ENCODE assay signal across 17 cellular contexts in the genomic region with DNA sequence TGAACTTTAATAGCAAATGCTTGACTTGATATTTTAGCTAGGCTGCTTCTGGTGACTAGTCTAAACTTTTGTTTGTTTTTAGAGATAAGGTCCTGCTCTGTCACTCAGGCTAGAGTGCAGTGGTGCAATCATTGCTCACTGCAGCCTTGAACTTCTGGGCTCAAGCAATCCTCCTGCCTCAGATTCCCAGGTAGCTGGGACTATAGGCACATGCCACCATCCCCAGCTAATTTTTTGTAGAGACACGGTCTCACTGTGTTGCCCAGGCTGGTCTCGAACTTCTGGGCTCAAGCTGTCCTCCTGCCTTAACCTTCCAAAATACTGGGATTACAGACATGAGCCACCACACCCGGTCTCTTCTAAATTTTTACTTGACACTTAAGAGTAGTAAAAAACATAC. TPM values are rescaled to one million over a fixed set of nuclear protein-coding genes. Genes with fewer than 3 reads are reported as not detected.
A peak's percentile ranks its signal among the peaks of the same experiment; 100 is the strongest.
DNase-seq lines count a peak whose midpoint lies in the region; ATAC-seq, FAIRE-seq and TF ChIP-seq lines count a peak whose summit lies in the region.
"Had no signal": no experiment of that assay in that cellular context is flagged by ENCODE, and none has a peak within 500 bp of the region (broad histone marks: within the 10 kb centered on the region; RNA-seq: fewer than 3 reads in every experiment).

No MANE protein-coding gene starts in this region.

- no peaks in the 10 kb centered on the region for H3K27me3 ChIP-seq in PC-3 (ENCODE audit: low read length)
- no peaks in the 10 kb centered on the region for H3K27me3 ChIP-seq in body of pancreas

- H3K36me3 ChIP-seq in PC-3 (ENCODE audit: low read depth, low read length), result peaks cover 18% of the 10 kb centered on the region
- peaks cover 0 to 6% of the 10 kb centered on the region in 2 donors for H3K36me3 ChIP-seq in body of pancreas (replicated peaks in 1 of 2; ENCODE audit: insufficient read depth in 1 of 2, low read depth in 2 of 2)

- no peak for TF ChIP-seq POLR2A in body of pancreas (IDR thresholded peaks at IDR 0.05)

- H3K27ac ChIP-seq in PC-3 (ENCODE audit: low read length) (no peak overlapping the region), body of pancreas (peak overlapping the region in 1 of 4 donors; percentile 53)
- H3K27ac ChIP-seq: HL-60 had no signal

- H3K4me1 ChIP-seq in PC-3 (ENCODE audit: insufficient read depth, low read length), result peaks cover 10% of the 10 kb centered on the region; the same call in 1 of the 2 replicates
- H3K4me1 ChIP-seq in body of pancreas, result peaks cover 10% of the 10 kb centered on the region

- H3K79me2 ChIP-seq in PC-3 (ENCODE audit: low read length), result no peaks in the 10 kb centered on the region

- no peak overlapping the region for H2AFZ ChIP-seq in PC-3 (ENCODE audit: low read length)

- CTCF ChIA-PET in PC-3 (lab: Charles Lee), result no interaction called here

- H3K9me2 ChIP-seq in PC-3 (replicated peaks; ENCODE audit: low read length), result no peaks in the 10 kb centered on the region

- ATAC-seq in PC-3, result peak; percentile 46; the same call in 1 of the 2 replicates
- ATAC-seq in body of pancreas, result peak; percentile 90
- peak; percentile 91 for ATAC-seq in left lobe of liver
- no peak for ATAC-seq in HG03342 (IDR thresholded peaks at IDR 0.05; ENCODE audit: unreplicated experiment)
- ATAC-seq in GM21619 (IDR thresholded peaks at IDR 0.05; ENCODE audit: unreplicated experiment), result no peak
- ATAC-seq: Panc1, Right ventricle myocardium inferior had no signal

- DNase-seq in PC-3, result peak; percentile 28
- DNase-seq in body of pancreas, result peak; percentile 54 to 65 (median 60)
- DNase-seq in left lobe of liver (ENCODE audit: low spot score), result peak; percentile 75
- no peak for DNase-seq in stimulated activated CD4-positive, alpha-beta T cell treated with anti-CD3 and anti-CD28 coated beads, Interleukin-4, amount 100 ng/mL, for 1 hour
- no peak for DNase-seq in HTR-8/SVneo (ENCODE audit: insufficient read length, low spot score)
- DNase-seq: EL, H9, KG1, NCI-H1436, NCI-H2081, NCI-H510A, NCI-H82 had no signal

- H3F3A ChIP-seq in PC-3 (ENCODE audit: low read length, unreplicated experiment), result no peaks in the 10 kb centered on the region

- WGBS in body of pancreas, 2 donors, result 47 to 54% methylated on average over 3 of the region's 3 CpGs

- no peaks in the 10 kb centered on the region for H3K9me3 ChIP-seq in PC-3 (ENCODE audit: low read length)
- no peaks in the 10 kb centered on the region for H3K9me3 ChIP-seq in body of pancreas

- no peak for FAIRE-seq in HTR-8/SVneo (lab: Jason Lieb, UNC)

- TF ChIP-seq CTCF in PC-3 (conservative IDR thresholded peaks at IDR 0.05; ENCODE audit: low read depth, low read length) (no peak), body of pancreas (IDR thresholded peaks at IDR 0.05) (peak in 1 of 7 experiments; percentile 10)

- no TSS peak for BruUV-seq in PC-3 (replicated peaks; lab: Mats Ljungman, UMichigan)

- no peak overlapping the region for H3K4me2 ChIP-seq in PC-3 (ENCODE audit: low read length)

- H3K9ac ChIP-seq in PC-3 (ENCODE audit: low read length), result no peak overlapping the region

- intact Hi-C loops in PC-3 (cut with micrococcal nuclease), result no loop called here
- intact Hi-C loops in body of pancreas (cut with DNase I), result no loop called here

- H3K4me3 ChIP-seq in PC-3 (ENCODE audit: low read length) (no peak overlapping the region), body of pancreas (no peak overlapping the region)

- POLR2A ChIA-PET in PC-3 (lab: Charles Lee; ENCODE audit: unreplicated experiment), result no interaction called here

- H4K20me1 ChIP-seq in PC-3 (ENCODE audit: low read length), result no peaks in the 10 kb centered on the region

RNA-seq across cellular contexts. Expression of a gene that starts 20.7 kb away (rescaled TPM):
- 5.1 and 7.8 TPM in 2 replicates for total RNA-seq in PC-3 (2014; rRNA removed)
- total RNA-seq in body of pancreas, result 1 to 10 TPM; 7.9 to 9.9 TPM
- 20.6 TPM for total RNA-seq in left lobe of liver

RNA-seq across cellular contexts. Expression of a gene that starts 33.8 kb away (rescaled TPM):
- total RNA-seq in PC-3 (2014; rRNA removed) (1.4 TPM in 1 of 2 replicates, not detected in the other), body of pancreas (10 to 100 TPM in 1 of 2 donors, 1 to 10 TPM in 1; 3.6 to 10.9 TPM), left lobe of liver (3.7 TPM)

RNA-seq across cellular contexts. Expression of a gene that starts 38.0 kb away (rescaled TPM):
- total RNA-seq in PC-3 (2014; rRNA removed), result 3.6 and 4.0 TPM in 2 replicates
- 10 to 100 TPM; 16.2 to 17.1 TPM for total RNA-seq in body of pancreas
- 7.0 TPM for total RNA-seq in left lobe of liver

RNA-seq across cellular contexts. Expression of a gene that starts 40.9 kb away (rescaled TPM):
- total RNA-seq in PC-3 (2014; rRNA removed) (42.2 and 79.2 TPM in 2 replicates), body of pancreas (10 to 100 TPM; 46.4 to 47.5 TPM), left lobe of liver (108 TPM)

Comparison
In these comparisons a context has a peak if more than half of its experiments do, and no peak if none do; other contexts are left out.
1. ATAC-seq: peak in PC-3 (single experiment), body of pancreas (single experiment) and left lobe of liver (single experiment); none in HG03342 (single experiment) and GM21619 (single experiment).
2. DNase-seq: peak in PC-3 (single experiment), body of pancreas (4 of 4) and left lobe of liver (single experiment); none in stimulated activated CD4-positive, alpha-beta T cell treated with anti-CD3 and anti-CD28 coated beads, Interleukin-4, amount 100 ng/mL, for 1 hour (single experiment) and HTR-8/SVneo (single experiment).